23 cellular contexts compared by ENCODE assay signal in genomic region chr9:95452176-95452575, GRCh38.
"Had no signal": no experiment of that assay in that cellular context is flagged by ENCODE, and none has a peak within 500 bp of the region (broad histone marks: within the 10 kb centered on the region; RNA-seq: fewer than 3 reads in every experiment).

No MANE protein-coding gene starts in this region.

- H3K4me1 Mint-ChIP-seq: activated B cell treated with CpG ODN at 0.5 μM for 24 hours; activated CD4-positive, alpha-beta T cell treated with anti-CD3 and anti-CD28 coated beads, Interleukin-2, amount 10 ng/mL, durations not matched to agents 24 days and 14 days; activated naive CD4-positive, alpha-beta T cell treated with anti-CD3 and anti-CD28 coated beads, Interleukin-2, amount 10 ng/mL, durations not matched to agents 7 days and 5 days; activated naive CD8-positive, alpha-beta T cell treated with anti-CD3 and anti-CD28 coated beads for 36 hours had no signal

- H3K9me3 ChIP-seq: adrenal gland had no signal

- H3K27ac Mint-ChIP-seq: activated B cell treated with CpG ODN at 0.5 μM for 24 hours; activated CD4-positive, alpha-beta memory T cell treated with anti-CD3 and anti-CD28 coated beads for 36 hours; activated CD4-positive, alpha-beta T cell treated with anti-CD3 and anti-CD28 coated beads, Interleukin-2, amount 10 ng/mL, durations not matched to agents 24 days and 14 days; activated naive CD4-positive, alpha-beta T cell treated with anti-CD3 and anti-CD28 coated beads, Interleukin-2, amount 10 ng/mL, durations not matched to agents 7 days and 5 days; activated naive CD8-positive, alpha-beta T cell treated with anti-CD3 and anti-CD28 coated beads for 36 hours; activated T-helper 2 cell treated with anti-CD3 and anti-CD28 coated beads, Interferon-gamma antibody, Interleukin-2, Interleukin-4, amounts not matched to agents 10 μg/mL and 5 μg/mL and 100 μg/mL, durations not matched to agents 14 hours and 24 hours and 36 hours; T-helper 17 cell had no signal

- H3K27me3 Mint-ChIP-seq: activated naive CD8-positive, alpha-beta T cell treated with anti-CD3 and anti-CD28 coated beads for 36 hours; T-helper 17 cell had no signal

- H3K27me3 ChIP-seq: adrenal gland had no signal

- H3K4me3 ChIP-seq: adrenal gland had no signal

- H3K4me3 Mint-ChIP-seq: activated B cell treated with CpG ODN at 0.5 μM for 24 hours; activated CD4-positive, alpha-beta memory T cell treated with anti-CD3 and anti-CD28 coated beads for 36 hours; activated CD4-positive, alpha-beta T cell treated with anti-CD3 and anti-CD28 coated beads, Interleukin-2, amount 10 ng/mL, durations not matched to agents 24 days and 14 days; activated naive CD4-positive, alpha-beta T cell treated with anti-CD3 and anti-CD28 coated beads, Interleukin-2, amount 10 ng/mL, durations not matched to agents 7 days and 5 days; activated naive CD8-positive, alpha-beta T cell treated with anti-CD3 and anti-CD28 coated beads for 36 hours; T-helper 17 cell had no signal

- H3K27ac ChIP-seq: adrenal gland had no signal

- DNase-seq: activated B cell treated with CpG ODN at 0.5 μM for 24 hours; activated CD4-positive, alpha-beta memory T cell treated with anti-CD3 and anti-CD28 coated beads for 36 hours; activated CD4-positive, alpha-beta T cell treated with anti-CD3 and anti-CD28 coated beads for 1 hour; activated CD4-positive, alpha-beta T cell treated with anti-CD3 and anti-CD28 coated beads, Interleukin-2, amount 10 ng/mL, durations not matched to agents 24 days and 14 days; activated CD8-positive, alpha-beta memory T cell treated with anti-CD3 and anti-CD28 coated beads for 24 hours; activated gamma-delta T cell treated with Interleukin-2 at 50 U/mL for 16 hours; activated naive CD4-positive, alpha-beta T cell treated with anti-CD3 and anti-CD28 coated beads, Interleukin-2, amount 10 ng/mL, durations not matched to agents 7 days and 5 days; activated naive CD8-positive, alpha-beta T cell treated with anti-CD3 and anti-CD28 coated beads for 36 hours; activated T-cell treated with anti-CD3 and anti-CD28 coated beads, Interleukin-2, amount 50 U/mL, for 48 hours; adrenal gland; anterior cingulate cortex; Kasumi-1; KBM-7; NCI-H1105 treated with DMSO at 0.1 percent for 48 hours; NCI-H1436 treated with DMSO at 0.1 percent for 48 hours; NCI-H187; NCI-H2081; NCI-H524; PC-3; SHP77; T-helper 17 cell; T-helper 9 cell had no signal

- H3K9me3 Mint-ChIP-seq: activated B cell treated with CpG ODN at 0.5 μM for 24 hours; activated CD4-positive, alpha-beta memory T cell treated with anti-CD3 and anti-CD28 coated beads for 36 hours; activated CD4-positive, alpha-beta T cell treated with anti-CD3 and anti-CD28 coated beads, Interleukin-2, amount 10 ng/mL, durations not matched to agents 24 days and 14 days; activated naive CD4-positive, alpha-beta T cell treated with anti-CD3 and anti-CD28 coated beads, Interleukin-2, amount 10 ng/mL, durations not matched to agents 7 days and 5 days; activated naive CD8-positive, alpha-beta T cell treated with anti-CD3 and anti-CD28 coated beads for 36 hours; activated T-helper 2 cell treated with anti-CD3 and anti-CD28 coated beads, Interferon-gamma antibody, Interleukin-2, Interleukin-4, amounts not matched to agents 10 μg/mL and 5 μg/mL and 100 μg/mL, durations not matched to agents 14 hours and 24 hours and 36 hours had no signal

- H3K36me3 Mint-ChIP-seq: activated naive CD4-positive, alpha-beta T cell treated with anti-CD3 and anti-CD28 coated beads, Interleukin-2, amount 10 ng/mL, durations not matched to agents 7 days and 5 days; activated naive CD8-positive, alpha-beta T cell treated with anti-CD3 and anti-CD28 coated beads for 36 hours had no signal

- H3K4me1 ChIP-seq: adrenal gland had no signal
